Comparison of ENCODE assay signal across 20 cellular contexts in the genomic region with DNA sequence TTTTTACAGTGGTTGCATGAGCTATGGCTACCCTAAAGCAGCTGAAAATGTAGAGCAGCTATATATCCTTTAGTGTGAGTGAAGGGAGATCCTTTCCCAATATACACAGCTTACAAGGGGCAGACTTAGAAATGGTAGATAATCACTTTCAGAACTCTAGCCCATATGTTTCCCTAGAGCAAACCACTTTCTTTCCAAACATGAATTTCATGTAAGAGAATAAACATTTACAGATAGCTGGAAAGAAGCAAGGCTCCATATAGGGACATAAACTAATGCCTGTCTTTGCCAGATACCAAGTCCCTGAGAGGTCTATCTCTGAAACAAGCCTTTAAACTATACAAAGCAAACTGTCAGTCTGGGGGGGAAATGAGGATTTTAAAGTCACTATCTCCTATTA.
DNase-seq lines count a peak whose midpoint lies in the region; ATAC-seq, FAIRE-seq and TF ChIP-seq lines count a peak whose summit lies in the region.
"Had no signal": no experiment of that assay in that cellular context is flagged by ENCODE, and none has a peak within 500 bp of the region (broad histone marks: within the 10 kb centered on the region; RNA-seq: fewer than 3 reads in every experiment).

No MANE protein-coding gene starts in this region.

- H3K9ac ChIP-seq in GM12878 (ENCODE audit: control insufficient read depth, insufficient read depth, low read length) = no peak overlapping the region

- no peak overlapping the region; the same call in 1 of the 2 replicates for H2AFZ ChIP-seq in GM12878 (ENCODE audit: control insufficient read depth, low read depth, low read length)

- no peak for TF ChIP-seq EP300 in GM12878 (IDR thresholded peaks at IDR 0.05; ENCODE audit: borderline replicate concordance in 1 of 2, control insufficient read depth in 1 of 2, low read depth in 2 of 2, low read length in 2 of 2)

- CTCF ChIA-PET in GM12878 (lab: Yijun Ruan, JAX) = interaction anchor here (0.9 to 1.8 kb wide), 3 partner anchors 11 to 29 kb away, joined by 3 read pairs; no protein-coding TSS in a partner anchor

- TF ChIP-seq POLR2A in GM12878 (IDR thresholded peaks at IDR 0.05; ENCODE audit: low read depth, low read length) = no peak

- in situ Hi-C loops in GM12878 (cut with MboI) = no loop called here

- peak overlapping the region; percentile 9; the same call in 1 of the 2 replicates for H3K4me2 ChIP-seq in GM12878 (ENCODE audit: control insufficient read depth, insufficient read depth)

- DNase-seq in AG10803 (ENCODE audit: low read depth) (peak; percentile 35), OCI-M1 (lab: John Stamatoyannopoulos, UW) (peak; percentile 53), GM12878 (ENCODE audit: low read depth, low spot score) (no peak), SHP77 (lab: John Stamatoyannopoulos, UW) (no peak), posterior cingulate gyrus (no peak), NCI-H146 (lab: John Stamatoyannopoulos, UW) (no peak)
- DNase-seq: AML-193; amygdala; endodermal cell; HFFc6; hypothalamus; NCI-H187; nephron progenitor cell; NK-92 treated with Interleukin-12 subunit alpha and Interleukin-12 subunit beta, amount 100 ng/mL, for 24 hours; psoas muscle; SW 1271; tibial artery had no signal

- intact Hi-C loops in GM12878 (cut with micrococcal nuclease; ENCODE audit: unreplicated experiment) (no loop called here), posterior cingulate gyrus (cut with DNase I) (no loop called here)

- no peak overlapping the region for H3K4me3 ChIP-seq in AG10803 (ENCODE audit: low read length)
- H3K4me3 ChIP-seq in GM12878 = no peak overlapping the region
- H3K4me3 ChIP-seq: psoas muscle, tibial artery had no signal

- no peak for TF ChIP-seq RAD21 in GM12878 (IDR thresholded peaks at IDR 0.05; ENCODE audit: insufficient read depth, low read depth, low read length)

- TF ChIP-seq CTCF in AG10803 (conservative IDR thresholded peaks at IDR 0.05; ENCODE audit: low read length) (no peak), GM12878 (IDR thresholded peaks at IDR 0.05 in 2 of 3, conservative IDR thresholded peaks at IDR 0.05 in 1 of 3; ENCODE audit: control insufficient read depth in 2 of 3, extremely low read depth in 1 of 3, insufficient read depth in 1 of 3, low read depth in 3 of 3, low read length in 3 of 3) (no peak)

- POLR2A ChIA-PET in GM12878 (lab: Charles Lee) = interaction anchor here (1.0 kb wide), 1 partner anchor 8 kb away, joined by 3 read pairs; no protein-coding TSS in a partner anchor

- no peaks in the 10 kb centered on the region for H3K27me3 ChIP-seq in GM12878 (replicated peaks in 1 of 2; ENCODE audit: control insufficient read depth in 2 of 2, insufficient read depth in 2 of 2, low read length in 1 of 2)

- no peaks in the 10 kb centered on the region for H3K79me2 ChIP-seq in GM12878 (ENCODE audit: control insufficient read depth, insufficient read depth, low read length)

- no TSS peak for BruUV-seq in GM12878 (replicated peaks; lab: Mats Ljungman, UMichigan)

- SMC1A ChIA-PET in GM12878 (lab: Charles Lee; ENCODE audit: uncharacterized antibody, unreplicated experiment) = interaction anchor here (0.6 to 1.9 kb wide), 4 partner anchors 9 to 159 kb away, joined by 3 to 16 read pairs (median 4); no protein-coding TSS in a partner anchor

- FAIRE-seq in GM12878 (lab: Jason Lieb, UNC) = no peak

- H3K36me3 ChIP-seq in GM12878 (ENCODE audit: control insufficient read depth in 2 of 2, insufficient read depth in 2 of 2, low read length in 1 of 2) = no peaks in the 10 kb centered on the region
- H3K36me3 ChIP-seq: tibial artery had no signal

- RAD21 ChIA-PET in GM12878 (lab: Charles Lee; ENCODE audit: unreplicated experiment) = interaction anchor here (1.0 kb wide), 1 partner anchor 9 kb away, joined by 3 read pairs; no protein-coding TSS in a partner anchor

- peaks cover 6% of the 10 kb centered on the region; the same call in 1 of the 2 replicates for H3K4me1 ChIP-seq in GM12878 (ENCODE audit: control insufficient read depth, insufficient read depth, low read length)
- H3K4me1 ChIP-seq: psoas muscle, tibial artery had no signal

- no peaks in the 10 kb centered on the region for H4K20me1 ChIP-seq in GM12878 (ENCODE audit: control insufficient read depth, insufficient read depth)

- H3K27ac ChIP-seq in GM12878 (ENCODE audit: control insufficient read depth, insufficient read depth) = no peak overlapping the region
- H3K27ac ChIP-seq: psoas muscle, tibial artery had no signal

- H3K9me3 ChIP-seq in GM12878 (replicated peaks; ENCODE audit: control insufficient read depth, insufficient read depth, low read length) = no peaks in the 10 kb centered on the region; the same call in 1 of the 3 replicates
- H3K9me3 ChIP-seq: psoas muscle, tibial artery had no signal

- ATAC-seq in GM18517 (IDR thresholded peaks at IDR 0.05; ENCODE audit: unreplicated experiment) (peak; percentile 52), GM12878 (peak; percentile 73), HG03565 (IDR thresholded peaks at IDR 0.05; ENCODE audit: unreplicated experiment) (no peak)
- ATAC-seq: psoas muscle; stimulated activated memory B cell treated with anti-CD40 and anti-IgM and Interleukin-4, amounts not matched to agents 10 μg/mL and 1 μg/mL and 100 μg/mL, for 72 hours had no signal

TF ChIP-seq in GM12878, 131 proteins besides CTCF, POLR2A, EP300 and RAD21:
- TF ChIP-seq KAT2A (conservative IDR thresholded peaks at IDR 0.05; ENCODE audit: control insufficient read depth, low read depth, low read length) (no peak), SKIL (IDR thresholded peaks at IDR 0.05; ENCODE audit: low read depth, poor library complexity, severe bottlenecking) (no peak), POLR2AphosphoS5 (IDR thresholded peaks at IDR 0.05; ENCODE audit: low read length) (no peak), ZNF24 (IDR thresholded peaks at IDR 0.05) (no peak)

Comparison
In these comparisons a context has a peak if more than half of its experiments do, and no peak if none do; other contexts are left out.
1. DNase-seq: peak in AG10803 (single experiment) and OCI-M1 (single experiment); none in GM12878 (single experiment), SHP77 (0 of 2), posterior cingulate gyrus (0 of 10) and NCI-H146 (single experiment).